In genomic region chr10:27225642-27226257, GRCh38 we compare ENCODE assay signal across 1 cellular context.
TF ChIP-seq lines count a peak whose summit lies in the region.

No MANE protein-coding gene starts in this region.

TF ChIP-seq in WTC11, 78 proteins besides CTCF, POLR2A, EP300 and RAD21 (continued from another document):
- TF ChIP-seq STAT6 (CRISPR knock-in tag; conservative IDR thresholded peaks at IDR 0.05; ENCODE audit: low read depth) (no peak), SMAD4 (CRISPR knock-in tag; IDR thresholded peaks at IDR 0.05) (no peak), USF1 (CRISPR knock-in tag; IDR thresholded peaks at IDR 0.05) (no peak), ERG (CRISPR knock-in tag; IDR thresholded peaks at IDR 0.05) (no peak), CBFB (CRISPR knock-in tag; IDR thresholded peaks at IDR 0.05; ENCODE audit: low read depth) (no peak), CDX4 (CRISPR knock-in tag; IDR thresholded peaks at IDR 0.05; ENCODE audit: borderline replicate concordance) (no peak), E2F1 (CRISPR knock-in tag; IDR thresholded peaks at IDR 0.05) (no peak), NFE2L1 (CRISPR knock-in tag; IDR thresholded peaks at IDR 0.05) (no peak), AR (CRISPR knock-in tag; IDR thresholded peaks at IDR 0.05) (no peak), IRF2 (CRISPR knock-in tag; IDR thresholded peaks at IDR 0.05; ENCODE audit: borderline replicate concordance, low read depth) (no peak), ZNF317 (CRISPR knock-in tag; IDR thresholded peaks at IDR 0.05; ENCODE audit: borderline replicate concordance, low read depth) (no peak)
TF ChIP-seq in WTC11: peak in this region for 0.
